In genomic region chr16:17551682-17552081, GRCh38 we compare ENCODE assay signal across 8 cellular contexts.
A peak's percentile ranks its signal among the peaks of the same experiment; 100 is the strongest.
DNase-seq lines count a peak whose midpoint lies in the region; FAIRE-seq and TF ChIP-seq lines count a peak whose summit lies in the region.
"Not testable (repeated sequence)": the region's sequence is repeated elsewhere in the genome, so short reads cannot be mapped to it uniquely, and the experiment has no call there.

No MANE protein-coding gene starts in this region.

- not testable (repeated sequence) for H3K36me3 ChIP-seq in astrocyte (ENCODE audit: insufficient read depth, low read length); breast epithelium

- not testable (repeated sequence) for H3K27me3 ChIP-seq in AG04450 (ENCODE audit: control insufficient read depth, insufficient read depth, low read length); astrocyte (ENCODE audit: insufficient read depth, low read length); breast epithelium

- not testable (repeated sequence) for H2AFZ ChIP-seq in astrocyte (ENCODE audit: low read depth, low read length)

- CTCF ChIA-PET in AG04450 (lab: Charles Lee): interaction anchor here (0.6 to 0.7 kb wide), 3 partner anchors 27 to 1285 kb away, joined by 3 to 4 read pairs (median 4); no protein-coding TSS in a partner anchor
- CTCF ChIA-PET in RWPE1 (lab: Yijun Ruan, JAX): interaction anchor here (0.7 kb wide), 1 partner anchor 27 kb away, joined by 3 read pairs; no protein-coding TSS in a partner anchor

- not testable (repeated sequence) for FAIRE-seq in astrocyte (lab: Jason Lieb, UNC)

- H3K4me3 Mint-ChIP-seq in HFFc6: peak overlapping the region; percentile 50
- H3K4me3 Mint-ChIP-seq in astrocyte (ENCODE audit: unreplicated experiment); stimulated activated naive CD8-positive, alpha-beta T cell treated with anti-CD3 and anti-CD28 coated beads, Interleukin-15, Interleukin-2, amounts not matched to agents 100 ng/mL and 50 ng/mL, for 24 hours: not testable (repeated sequence)

- H3K27me3 Mint-ChIP-seq in HFFc6 (ENCODE audit: insufficient read depth); astrocyte (ENCODE audit: low read depth, unreplicated experiment); stimulated activated naive CD8-positive, alpha-beta T cell treated with anti-CD3 and anti-CD28 coated beads, Interleukin-15, Interleukin-2, amounts not matched to agents 100 ng/mL and 50 ng/mL, for 24 hours: not testable (repeated sequence)

- POLR2A ChIA-PET in AG04450 (lab: Yijun Ruan, JAX): interaction anchor here (0.7 kb wide), 2 partner anchors 36 to 1477 kb away, joined by 3 to 5 read pairs; no protein-coding TSS in a partner anchor
- POLR2A ChIA-PET in RWPE1 (lab: Yijun Ruan, JAX; ENCODE audit: low non-redundant PET): not testable (repeated sequence)

- H3K27ac Mint-ChIP-seq in HFFc6: peak overlapping the region; percentile 70
- H3K27ac Mint-ChIP-seq in astrocyte (ENCODE audit: unreplicated experiment): not testable (repeated sequence)
- peak overlapping the region; percentile 3 for H3K27ac Mint-ChIP-seq in stimulated activated naive CD8-positive, alpha-beta T cell treated with anti-CD3 and anti-CD28 coated beads, Interleukin-15, Interleukin-2, amounts not matched to agents 100 ng/mL and 50 ng/mL, for 24 hours

- H3K27ac ChIP-seq in AG04450 (ENCODE audit: low read depth, low read length) (peak overlapping the region; percentile 21), RWPE1 (peak overlapping the region; percentile 51), astrocyte (ENCODE audit: low read depth, low read length) (peak overlapping the region; percentile 26), breast epithelium (peak overlapping the region; percentile 59 to 63)

- not testable (repeated sequence) for DNase-seq in AG04450 (ENCODE audit: low read depth, low spot score)
- DNase-seq in EH (ENCODE audit: low read depth): peak; percentile 64
- DNase-seq in HFFc6: peak; percentile 75
- DNase-seq in RWPE1 (ENCODE audit: low spot score): peak; percentile 79
- peak; percentile 65 for DNase-seq in astrocyte (ENCODE audit: low read depth)
- peak in 1 of 2 donors; percentile 33 for DNase-seq in breast epithelium (ENCODE audit: low spot score in 2 of 2)
- peak; percentile 34 for DNase-seq in fibroblast of mammary gland (ENCODE audit: low read depth)

- TF ChIP-seq POLR2A in breast epithelium (IDR thresholded peaks at IDR 0.05): not testable (repeated sequence)

- TF ChIP-seq CTCF in AG04450 (IDR thresholded peaks at IDR 0.05; ENCODE audit: low read depth, low read length); HFFc6 (IDR thresholded peaks at IDR 0.05); RWPE1 (conservative IDR thresholded peaks at IDR 0.05; ENCODE audit: low read depth); astrocyte (IDR thresholded peaks at IDR 0.05; ENCODE audit: insufficient read depth, low read depth, low read length); breast epithelium (IDR thresholded peaks at IDR 0.05); fibroblast of mammary gland (conservative IDR thresholded peaks at IDR 0.05; ENCODE audit: control insufficient read depth, insufficient read depth, low read depth, low read length): not testable (repeated sequence)

- peaks cover 60% of the 10 kb centered on the region for H3K4me1 Mint-ChIP-seq in HFFc6 (ENCODE audit: low read depth)
- not testable (repeated sequence) for H3K4me1 Mint-ChIP-seq in astrocyte (ENCODE audit: low read depth, unreplicated experiment); stimulated activated naive CD8-positive, alpha-beta T cell treated with anti-CD3 and anti-CD28 coated beads, Interleukin-15, Interleukin-2, amounts not matched to agents 100 ng/mL and 50 ng/mL, for 24 hours (ENCODE audit: low read depth)

- H3K36me3 Mint-ChIP-seq in HFFc6 (ENCODE audit: low read depth); astrocyte (ENCODE audit: low read depth, unreplicated experiment); stimulated activated naive CD8-positive, alpha-beta T cell treated with anti-CD3 and anti-CD28 coated beads, Interleukin-15, Interleukin-2, amounts not matched to agents 100 ng/mL and 50 ng/mL, for 24 hours (ENCODE audit: low read depth): not testable (repeated sequence)

- peaks cover 13% of the 10 kb centered on the region for H3K4me1 ChIP-seq in astrocyte (ENCODE audit: insufficient read depth, low read length)
- not testable (repeated sequence) for H3K4me1 ChIP-seq in breast epithelium

- not testable (repeated sequence) for H3K4me3 ChIP-seq in AG04450 (ENCODE audit: low read depth, low read length); astrocyte (ENCODE audit: insufficient read depth, low read depth, low read length); breast epithelium; fibroblast of mammary gland (ENCODE audit: control insufficient read depth, low read depth, low read length)

- H3K79me2 ChIP-seq in astrocyte (ENCODE audit: insufficient read depth, low read length): not testable (repeated sequence)

- intact Hi-C loops in breast epithelium (cut with DNase I; ENCODE audit: low total_unique reads): not testable (repeated sequence)

- peak overlapping the region; percentile 7 for H3K9ac ChIP-seq in astrocyte (ENCODE audit: low read length)

- not testable (repeated sequence) for H4K20me1 ChIP-seq in astrocyte (ENCODE audit: insufficient read depth, low read length)

- H3K4me2 ChIP-seq in astrocyte (ENCODE audit: low read length): peak overlapping the region; percentile 29

- not testable (repeated sequence) for H3K9me3 Mint-ChIP-seq in HFFc6; astrocyte (ENCODE audit: unreplicated experiment); stimulated activated naive CD8-positive, alpha-beta T cell treated with anti-CD3 and anti-CD28 coated beads, Interleukin-15, Interleukin-2, amounts not matched to agents 100 ng/mL and 50 ng/mL, for 24 hours

- H3K9me3 ChIP-seq in AG04450 (ENCODE audit: control insufficient read depth, insufficient read depth, low read length); astrocyte (ENCODE audit: insufficient read depth, low read depth, low read length); breast epithelium: not testable (repeated sequence)
